Comparison of ENCODE assay signal across 3 cellular contexts in the genomic region with DNA sequence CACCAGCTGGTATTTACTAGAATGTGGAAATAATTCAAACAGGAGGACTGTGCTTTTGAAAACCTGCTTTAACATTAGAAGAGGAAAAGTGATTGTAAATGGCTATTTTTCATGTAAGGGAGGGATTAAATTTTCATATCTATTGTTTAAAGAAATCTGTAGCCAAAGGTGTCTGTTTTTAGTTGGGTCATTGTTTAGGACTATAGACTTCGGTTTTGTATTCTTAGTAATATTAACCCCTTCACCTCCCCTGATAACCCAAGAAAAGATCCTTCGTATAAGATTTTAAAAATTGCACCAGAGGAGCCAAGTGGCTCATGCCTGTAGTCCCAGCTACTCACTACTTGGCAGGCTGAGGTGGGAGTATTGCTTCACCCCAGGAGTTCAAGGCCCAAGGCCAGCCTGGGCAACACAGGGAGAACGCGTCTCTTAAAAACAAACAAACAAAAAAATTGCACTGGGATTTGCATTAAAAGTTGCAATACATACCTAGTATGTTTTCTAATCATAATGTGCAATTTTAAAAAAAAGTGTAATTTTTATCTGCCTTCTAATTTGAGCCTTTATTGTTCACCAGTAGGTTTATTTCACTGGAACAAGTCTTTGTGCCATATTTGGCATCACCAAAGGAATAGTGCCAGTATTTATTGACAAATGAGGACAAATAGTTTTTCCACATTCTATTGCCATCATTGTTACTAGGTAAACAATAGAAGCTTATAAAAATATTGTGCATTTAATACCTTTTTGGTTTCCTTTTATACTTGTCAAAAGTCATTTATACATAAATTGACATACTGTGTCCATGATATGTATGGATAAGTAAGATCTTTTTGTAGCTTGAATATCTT.
A peak's percentile ranks its signal among the peaks of the same experiment; 100 is the strongest.
TF ChIP-seq lines count a peak whose summit lies in the region.

No MANE protein-coding gene starts in this region.

TF ChIP-seq in SK-N-SH, 30 proteins besides CTCF, POLR2A, EP300 and RAD21 (continued from another document):
- TF ChIP-seq EZH2phosphoT487 (IDR thresholded peaks at IDR 0.05; ENCODE audit: borderline replicate concordance, low read depth) (no peak), RFX5 (IDR thresholded peaks at IDR 0.05; ENCODE audit: low read length) (peak; percentile 83)
TF ChIP-seq in SK-N-SH: peak in this region for 1.

TF ChIP-seq in SK-N-SH treated with all-trans-retinoic acid at 6 μM for 48 hours, 23 proteins besides CTCF, POLR2A, EP300 and RAD21 (continued from another document):
- TF ChIP-seq, protein P1, sequence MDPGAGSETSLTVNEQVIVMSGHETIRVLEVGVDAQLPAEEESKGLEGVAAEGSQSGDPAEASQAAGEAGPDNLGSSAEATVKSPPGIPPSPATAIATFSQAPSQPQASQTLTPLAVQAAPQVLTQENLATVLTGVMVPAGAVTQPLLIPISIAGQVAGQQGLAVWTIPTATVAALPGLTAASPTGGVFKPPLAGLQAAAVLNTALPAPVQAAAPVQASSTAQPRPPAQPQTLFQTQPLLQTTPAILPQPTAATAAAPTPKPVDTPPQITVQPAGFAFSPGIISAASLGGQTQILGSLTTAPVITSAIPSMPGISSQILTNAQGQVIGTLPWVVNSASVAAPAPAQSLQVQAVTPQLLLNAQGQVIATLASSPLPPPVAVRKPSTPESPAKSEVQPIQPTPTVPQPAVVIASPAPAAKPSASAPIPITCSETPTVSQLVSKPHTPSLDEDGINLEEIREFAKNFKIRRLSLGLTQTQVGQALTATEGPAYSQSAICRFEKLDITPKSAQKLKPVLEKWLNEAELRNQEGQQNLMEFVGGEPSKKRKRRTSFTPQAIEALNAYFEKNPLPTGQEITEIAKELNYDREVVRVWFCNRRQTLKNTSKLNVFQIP (CRISPR knock-in tag; IDR thresholded peaks at IDR 0.05; ENCODE audit: borderline replicate concordance, low read depth): no peak
- TF ChIP-seq, protein P2, sequence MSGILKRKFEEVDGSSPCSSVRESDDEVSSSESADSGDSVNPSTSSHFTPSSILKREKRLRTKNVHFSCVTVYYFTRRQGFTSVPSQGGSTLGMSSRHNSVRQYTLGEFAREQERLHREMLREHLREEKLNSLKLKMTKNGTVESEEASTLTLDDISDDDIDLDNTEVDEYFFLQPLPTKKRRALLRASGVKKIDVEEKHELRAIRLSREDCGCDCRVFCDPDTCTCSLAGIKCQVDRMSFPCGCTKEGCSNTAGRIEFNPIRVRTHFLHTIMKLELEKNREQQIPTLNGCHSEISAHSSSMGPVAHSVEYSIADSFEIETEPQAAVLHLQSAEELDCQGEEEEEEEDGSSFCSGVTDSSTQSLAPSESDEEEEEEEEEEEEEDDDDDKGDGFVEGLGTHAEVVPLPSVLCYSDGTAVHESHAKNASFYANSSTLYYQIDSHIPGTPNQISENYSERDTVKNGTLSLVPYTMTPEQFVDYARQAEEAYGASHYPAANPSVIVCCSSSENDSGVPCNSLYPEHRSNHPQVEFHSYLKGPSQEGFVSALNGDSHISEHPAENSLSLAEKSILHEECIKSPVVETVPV (CRISPR knock-in tag; IDR thresholded peaks at IDR 0.05): no peak

TF ChIP-seq in HepG2, 621 proteins besides CTCF, POLR2A, EP300 and RAD21 (continued from another document and continues in another):
- TF ChIP-seq CBX1 (IDR thresholded peaks at IDR 0.05; ENCODE audit: low read depth) (no peak), SAFB2 (CRISPR knock-in tag; IDR thresholded peaks at IDR 0.05; ENCODE audit: borderline replicate concordance, low read depth) (no peak), ZNF816 (CRISPR knock-in tag; IDR thresholded peaks at IDR 0.05; ENCODE audit: borderline replicate concordance) (no peak), HNRNPUL1 (IDR thresholded peaks at IDR 0.05; ENCODE audit: low read depth, low read length) (no peak), SNAI1 (CRISPR knock-in tag; IDR thresholded peaks at IDR 0.05; ENCODE audit: borderline replicate concordance) (no peak), ARNT2 (CRISPR knock-in tag; IDR thresholded peaks at IDR 0.05; ENCODE audit: low read depth) (no peak), CEBPG (CRISPR knock-in tag; IDR thresholded peaks at IDR 0.05) (peak; percentile 91), SOX13 (IDR thresholded peaks at IDR 0.05) (no peak), SOX13 (CRISPR knock-in tag; conservative IDR thresholded peaks at IDR 0.05 in 1 of 2, IDR thresholded peaks at IDR 0.05 in 1 of 2) (peak in 1 of 2 experiments; percentile 42; a peak in 1 of 4 replicates), HNF4G (IDR thresholded peaks at IDR 0.05; ENCODE audit: borderline replicate concordance, low read depth, low read length) (0 out of 2 replicates have a peak, but pooled peaks have one; percentile 19), HNF4G (CRISPR knock-in tag; IDR thresholded peaks at IDR 0.05; ENCODE audit: borderline replicate concordance, low read depth) (no peak), ZNF326 (CRISPR knock-in tag; IDR thresholded peaks at IDR 0.05; ENCODE audit: borderline replicate concordance) (no peak), ZNF143 (CRISPR knock-in tag; IDR thresholded peaks at IDR 0.05) (no peak), ELF3 (CRISPR knock-in tag; IDR thresholded peaks at IDR 0.05) (0 out of 2 replicates have a peak, but pooled peaks have one; percentile 23), FOSL2 (CRISPR knock-in tag; IDR thresholded peaks at IDR 0.05) (peak; percentile 47), RARA (CRISPR knock-in tag; IDR thresholded peaks at IDR 0.05) (peak; percentile 32; the same call in 1 of the 2 replicates), ELF4 (CRISPR knock-in tag; IDR thresholded peaks at IDR 0.05; ENCODE audit: borderline replicate concordance) (0 out of 2 replicates have a peak, but pooled peaks have one; percentile 29), NR2F6 (IDR thresholded peaks at IDR 0.05) (peak; percentile 55; the same call in 1 of the 2 replicates), NR2F6 (CRISPR knock-in tag; IDR thresholded peaks at IDR 0.05) (peak; percentile 24; the same call in 1 of the 2 replicates), CEBPB (IDR thresholded peaks at IDR 0.05; ENCODE audit: borderline replicate concordance, low read depth, low read length) (peak; percentile 96)
- TF ChIP-seq, protein P3, sequence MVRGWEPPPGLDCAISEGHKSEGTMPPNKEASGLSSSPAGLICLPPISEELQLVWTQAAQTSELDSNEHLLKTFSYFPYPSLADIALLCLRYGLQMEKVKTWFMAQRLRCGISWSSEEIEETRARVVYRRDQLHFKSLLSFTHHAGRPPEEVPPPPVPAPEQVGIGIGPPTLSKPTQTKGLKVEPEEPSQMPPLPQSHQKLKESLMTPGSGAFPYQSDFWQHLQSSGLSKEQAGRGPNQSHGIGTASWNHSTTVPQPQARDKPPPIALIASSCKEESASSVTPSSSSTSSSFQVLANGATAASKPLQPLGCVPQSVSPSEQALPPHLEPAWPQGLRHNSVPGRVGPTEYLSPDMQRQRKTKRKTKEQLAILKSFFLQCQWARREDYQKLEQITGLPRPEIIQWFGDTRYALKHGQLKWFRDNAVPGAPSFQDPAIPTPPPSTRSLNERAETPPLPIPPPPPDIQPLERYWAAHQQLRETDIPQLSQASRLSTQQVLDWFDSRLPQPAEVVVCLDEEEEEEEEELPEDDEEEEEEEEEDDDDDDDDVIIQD (CRISPR knock-in tag; IDR thresholded peaks at IDR 0.05; ENCODE audit: low read depth): no peak
- TF ChIP-seq, protein P4, sequence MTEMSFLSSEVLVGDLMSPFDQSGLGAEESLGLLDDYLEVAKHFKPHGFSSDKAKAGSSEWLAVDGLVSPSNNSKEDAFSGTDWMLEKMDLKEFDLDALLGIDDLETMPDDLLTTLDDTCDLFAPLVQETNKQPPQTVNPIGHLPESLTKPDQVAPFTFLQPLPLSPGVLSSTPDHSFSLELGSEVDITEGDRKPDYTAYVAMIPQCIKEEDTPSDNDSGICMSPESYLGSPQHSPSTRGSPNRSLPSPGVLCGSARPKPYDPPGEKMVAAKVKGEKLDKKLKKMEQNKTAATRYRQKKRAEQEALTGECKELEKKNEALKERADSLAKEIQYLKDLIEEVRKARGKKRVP (CRISPR knock-in tag; IDR thresholded peaks at IDR 0.05): 0 out of 4 replicates have a peak, but pooled peaks of 1 of the 2 experiments have one; percentile 17
- TF ChIP-seq, protein P5, sequence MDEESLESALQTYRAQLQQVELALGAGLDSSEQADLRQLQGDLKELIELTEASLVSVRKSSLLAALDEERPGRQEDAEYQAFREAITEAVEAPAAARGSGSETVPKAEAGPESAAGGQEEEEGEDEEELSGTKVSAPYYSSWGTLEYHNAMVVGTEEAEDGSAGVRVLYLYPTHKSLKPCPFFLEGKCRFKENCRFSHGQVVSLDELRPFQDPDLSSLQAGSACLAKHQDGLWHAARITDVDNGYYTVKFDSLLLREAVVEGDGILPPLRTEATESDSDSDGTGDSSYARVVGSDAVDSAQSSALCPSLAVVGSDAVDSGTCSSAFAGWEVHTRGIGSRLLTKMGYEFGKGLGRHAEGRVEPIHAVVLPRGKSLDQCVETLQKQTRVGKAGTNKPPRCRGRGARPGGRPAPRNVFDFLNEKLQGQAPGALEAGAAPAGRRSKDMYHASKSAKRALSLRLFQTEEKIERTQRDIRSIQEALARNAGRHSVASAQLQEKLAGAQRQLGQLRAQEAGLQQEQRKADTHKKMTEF (CRISPR knock-in tag; IDR thresholded peaks at IDR 0.05): peak; percentile 28; the same call in 1 of the 2 replicates
- TF ChIP-seq, protein P6, sequence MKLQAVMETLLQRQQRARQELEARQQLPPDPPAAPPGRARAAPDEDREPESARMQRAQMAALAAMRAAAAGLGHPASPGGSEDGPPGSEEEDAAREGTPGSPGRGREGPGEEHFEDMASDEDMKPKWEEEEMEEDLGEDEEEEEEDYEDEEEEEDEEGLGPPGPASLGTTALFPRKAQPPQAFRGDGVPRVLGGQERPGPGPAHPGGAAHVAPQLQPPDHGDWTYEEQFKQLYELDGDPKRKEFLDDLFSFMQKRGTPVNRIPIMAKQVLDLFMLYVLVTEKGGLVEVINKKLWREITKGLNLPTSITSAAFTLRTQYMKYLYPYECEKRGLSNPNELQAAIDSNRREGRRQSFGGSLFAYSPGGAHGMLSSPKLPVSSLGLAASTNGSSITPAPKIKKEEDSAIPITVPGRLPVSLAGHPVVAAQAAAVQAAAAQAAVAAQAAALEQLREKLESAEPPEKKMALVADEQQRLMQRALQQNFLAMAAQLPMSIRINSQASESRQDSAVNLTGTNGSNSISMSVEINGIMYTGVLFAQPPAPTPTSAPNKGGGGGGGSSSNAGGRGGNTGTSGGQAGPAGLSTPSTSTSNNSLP (IDR thresholded peaks at IDR 0.05; ENCODE audit: low read depth, low read length): peak; percentile 39; the same call in 1 of the 2 replicates
- TF ChIP-seq, protein P7, sequence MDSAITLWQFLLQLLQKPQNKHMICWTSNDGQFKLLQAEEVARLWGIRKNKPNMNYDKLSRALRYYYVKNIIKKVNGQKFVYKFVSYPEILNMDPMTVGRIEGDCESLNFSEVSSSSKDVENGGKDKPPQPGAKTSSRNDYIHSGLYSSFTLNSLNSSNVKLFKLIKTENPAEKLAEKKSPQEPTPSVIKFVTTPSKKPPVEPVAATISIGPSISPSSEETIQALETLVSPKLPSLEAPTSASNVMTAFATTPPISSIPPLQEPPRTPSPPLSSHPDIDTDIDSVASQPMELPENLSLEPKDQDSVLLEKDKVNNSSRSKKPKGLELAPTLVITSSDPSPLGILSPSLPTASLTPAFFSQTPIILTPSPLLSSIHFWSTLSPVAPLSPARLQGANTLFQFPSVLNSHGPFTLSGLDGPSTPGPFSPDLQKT (CRISPR knock-in tag; IDR thresholded peaks at IDR 0.05; ENCODE audit: borderline replicate concordance): no peak
- TF ChIP-seq, protein P8, sequence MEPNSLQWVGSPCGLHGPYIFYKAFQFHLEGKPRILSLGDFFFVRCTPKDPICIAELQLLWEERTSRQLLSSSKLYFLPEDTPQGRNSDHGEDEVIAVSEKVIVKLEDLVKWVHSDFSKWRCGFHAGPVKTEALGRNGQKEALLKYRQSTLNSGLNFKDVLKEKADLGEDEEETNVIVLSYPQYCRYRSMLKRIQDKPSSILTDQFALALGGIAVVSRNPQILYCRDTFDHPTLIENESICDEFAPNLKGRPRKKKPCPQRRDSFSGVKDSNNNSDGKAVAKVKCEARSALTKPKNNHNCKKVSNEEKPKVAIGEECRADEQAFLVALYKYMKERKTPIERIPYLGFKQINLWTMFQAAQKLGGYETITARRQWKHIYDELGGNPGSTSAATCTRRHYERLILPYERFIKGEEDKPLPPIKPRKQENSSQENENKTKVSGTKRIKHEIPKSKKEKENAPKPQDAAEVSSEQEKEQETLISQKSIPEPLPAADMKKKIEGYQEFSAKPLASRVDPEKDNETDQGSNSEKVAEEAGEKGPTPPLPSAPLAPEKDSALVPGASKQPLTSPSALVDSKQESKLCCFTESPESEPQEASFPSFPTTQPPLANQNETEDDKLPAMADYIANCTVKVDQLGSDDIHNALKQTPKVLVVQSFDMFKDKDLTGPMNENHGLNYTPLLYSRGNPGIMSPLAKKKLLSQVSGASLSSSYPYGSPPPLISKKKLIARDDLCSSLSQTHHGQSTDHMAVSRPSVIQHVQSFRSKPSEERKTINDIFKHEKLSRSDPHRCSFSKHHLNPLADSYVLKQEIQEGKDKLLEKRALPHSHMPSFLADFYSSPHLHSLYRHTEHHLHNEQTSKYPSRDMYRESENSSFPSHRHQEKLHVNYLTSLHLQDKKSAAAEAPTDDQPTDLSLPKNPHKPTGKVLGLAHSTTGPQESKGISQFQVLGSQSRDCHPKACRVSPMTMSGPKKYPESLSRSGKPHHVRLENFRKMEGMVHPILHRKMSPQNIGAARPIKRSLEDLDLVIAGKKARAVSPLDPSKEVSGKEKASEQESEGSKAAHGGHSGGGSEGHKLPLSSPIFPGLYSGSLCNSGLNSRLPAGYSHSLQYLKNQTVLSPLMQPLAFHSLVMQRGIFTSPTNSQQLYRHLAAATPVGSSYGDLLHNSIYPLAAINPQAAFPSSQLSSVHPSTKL (CRISPR knock-in tag; IDR thresholded peaks at IDR 0.05): peak; percentile 81
- TF ChIP-seq, protein P9, sequence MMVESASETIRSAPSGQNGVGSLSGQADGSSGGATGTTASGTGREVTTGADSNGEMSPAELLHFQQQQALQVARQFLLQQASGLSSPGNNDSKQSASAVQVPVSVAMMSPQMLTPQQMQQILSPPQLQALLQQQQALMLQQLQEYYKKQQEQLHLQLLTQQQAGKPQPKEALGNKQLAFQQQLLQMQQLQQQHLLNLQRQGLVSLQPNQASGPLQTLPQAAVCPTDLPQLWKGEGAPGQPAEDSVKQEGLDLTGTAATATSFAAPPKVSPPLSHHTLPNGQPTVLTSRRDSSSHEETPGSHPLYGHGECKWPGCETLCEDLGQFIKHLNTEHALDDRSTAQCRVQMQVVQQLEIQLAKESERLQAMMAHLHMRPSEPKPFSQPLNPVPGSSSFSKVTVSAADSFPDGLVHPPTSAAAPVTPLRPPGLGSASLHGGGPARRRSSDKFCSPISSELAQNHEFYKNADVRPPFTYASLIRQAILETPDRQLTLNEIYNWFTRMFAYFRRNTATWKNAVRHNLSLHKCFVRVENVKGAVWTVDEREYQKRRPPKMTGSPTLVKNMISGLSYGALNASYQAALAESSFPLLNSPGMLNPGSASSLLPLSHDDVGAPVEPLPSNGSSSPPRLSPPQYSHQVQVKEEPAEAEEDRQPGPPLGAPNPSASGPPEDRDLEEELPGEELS (CRISPR knock-in tag; IDR thresholded peaks at IDR 0.05): peak; percentile 87
- TF ChIP-seq, protein P10, sequence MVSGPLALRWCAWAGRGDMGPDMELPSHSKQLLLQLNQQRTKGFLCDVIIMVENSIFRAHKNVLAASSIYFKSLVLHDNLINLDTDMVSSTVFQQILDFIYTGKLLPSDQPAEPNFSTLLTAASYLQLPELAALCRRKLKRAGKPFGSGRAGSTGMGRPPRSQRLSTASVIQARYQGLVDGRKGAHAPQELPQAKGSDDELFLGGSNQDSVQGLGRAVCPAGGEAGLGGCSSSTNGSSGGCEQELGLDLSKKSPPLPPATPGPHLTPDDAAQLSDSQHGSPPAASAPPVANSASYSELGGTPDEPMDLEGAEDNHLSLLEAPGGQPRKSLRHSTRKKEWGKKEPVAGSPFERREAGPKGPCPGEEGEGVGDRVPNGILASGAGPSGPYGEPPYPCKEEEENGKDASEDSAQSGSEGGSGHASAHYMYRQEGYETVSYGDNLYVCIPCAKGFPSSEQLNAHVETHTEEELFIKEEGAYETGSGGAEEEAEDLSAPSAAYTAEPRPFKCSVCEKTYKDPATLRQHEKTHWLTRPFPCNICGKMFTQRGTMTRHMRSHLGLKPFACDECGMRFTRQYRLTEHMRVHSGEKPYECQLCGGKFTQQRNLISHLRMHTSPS (CRISPR knock-in tag; IDR thresholded peaks at IDR 0.05; ENCODE audit: low read depth): no peak
